25 cellular contexts compared by ENCODE assay signal in genomic region chr15:80573614-80574013, GRCh38.
"Had no signal": no experiment of that assay in that cellular context is flagged by ENCODE, and none has a peak within 500 bp of the region (broad histone marks: within the 10 kb centered on the region; RNA-seq: fewer than 3 reads in every experiment).

No MANE protein-coding gene starts in this region.

- H3K27me3 Mint-ChIP-seq: brain had no signal

- H3K4me1 Mint-ChIP-seq: activated CD4-positive, alpha-beta T cell treated with anti-CD3 and anti-CD28 coated beads for 36 hours; activated CD4-positive, alpha-beta T cell treated with anti-CD3 and anti-CD28 coated beads, Interleukin-2, amount 10 ng/mL, durations not matched to agents 24 days and 14 days; activated CD8-positive, alpha-beta memory T cell treated with anti-CD3 and anti-CD28 coated beads, Interleukin-2, amount 10 ng/mL, durations not matched to agents 7 days and 5 days; activated naive CD4-positive, alpha-beta T cell treated with anti-CD3 and anti-CD28 coated beads, Interleukin-2, amount 10 ng/mL, durations not matched to agents 7 days and 5 days; activated naive CD8-positive, alpha-beta T cell treated with anti-CD3 and anti-CD28 coated beads, Interleukin-2, amount 10 ng/mL, durations not matched to agents 7 days and 5 days had no signal

- H3K9me3 ChIP-seq: ascending aorta, breast epithelium, colonic mucosa had no signal

- H3K27ac Mint-ChIP-seq: activated CD4-positive, alpha-beta memory T cell treated with anti-CD3 and anti-CD28 coated beads for 36 hours; activated CD4-positive, alpha-beta T cell treated with anti-CD3 and anti-CD28 coated beads for 36 hours; activated CD4-positive, alpha-beta T cell treated with anti-CD3 and anti-CD28 coated beads, Interleukin-2, amount 10 ng/mL, durations not matched to agents 24 days and 14 days; activated CD8-positive, alpha-beta memory T cell treated with anti-CD3 and anti-CD28 coated beads, Interleukin-2, amount 10 ng/mL, durations not matched to agents 7 days and 5 days; activated CD8-positive, alpha-beta T cell treated with anti-CD3 and anti-CD28 coated beads, Interleukin-2, amount 10 ng/mL, durations not matched to agents 7 days and 5 days; activated naive CD4-positive, alpha-beta T cell treated with anti-CD3 and anti-CD28 coated beads, Interleukin-2, amount 10 ng/mL, durations not matched to agents 7 days and 5 days; activated naive CD4-positive, alpha-beta T cell treated with anti-CD3 and anti-CD28 coated beads, Interleukin-2, amount 50 U/mL, for 72 hours; activated naive CD8-positive, alpha-beta T cell treated with anti-CD3 and anti-CD28 coated beads, Interleukin-2, amount 10 ng/mL, durations not matched to agents 7 days and 5 days; activated T-cell treated with anti-CD3 and anti-CD28 coated beads, Interleukin-2, amount 50 U/mL, for 72 hours; brain had no signal

- H3K36me3 Mint-ChIP-seq: activated CD4-positive, alpha-beta memory T cell treated with anti-CD3 and anti-CD28 coated beads for 36 hours; activated CD8-positive, alpha-beta memory T cell treated with anti-CD3 and anti-CD28 coated beads, Interleukin-2, amount 10 ng/mL, durations not matched to agents 7 days and 5 days; activated naive CD4-positive, alpha-beta T cell treated with anti-CD3 and anti-CD28 coated beads, Interleukin-2, amount 10 ng/mL, durations not matched to agents 7 days and 5 days; activated naive CD4-positive, alpha-beta T cell treated with anti-CD3 and anti-CD28 coated beads, Interleukin-2, amount 50 U/mL, for 72 hours; activated naive CD8-positive, alpha-beta T cell treated with anti-CD3 and anti-CD28 coated beads, Interleukin-2, amount 10 ng/mL, durations not matched to agents 7 days and 5 days had no signal

- H3K36me3 ChIP-seq: ascending aorta, breast epithelium, cardiac muscle cell, colonic mucosa had no signal

- H3K27ac ChIP-seq: ascending aorta, breast epithelium, cardiac muscle cell, colonic mucosa had no signal

- H3K4me1 ChIP-seq: ascending aorta, breast epithelium, colonic mucosa had no signal

- H3K9me3 Mint-ChIP-seq: activated CD4-positive, alpha-beta memory T cell treated with anti-CD3 and anti-CD28 coated beads for 36 hours; activated CD4-positive, alpha-beta T cell treated with anti-CD3 and anti-CD28 coated beads, Interleukin-2, amount 10 ng/mL, durations not matched to agents 24 days and 14 days; activated naive CD4-positive, alpha-beta T cell treated with anti-CD3 and anti-CD28 coated beads, Interleukin-2, amount 10 ng/mL, durations not matched to agents 7 days and 5 days; activated naive CD4-positive, alpha-beta T cell treated with anti-CD3 and anti-CD28 coated beads, Interleukin-2, amount 50 U/mL, for 72 hours; activated naive CD8-positive, alpha-beta T cell treated with anti-CD3 and anti-CD28 coated beads, Interleukin-2, amount 10 ng/mL, durations not matched to agents 7 days and 5 days; activated T-cell treated with anti-CD3 and anti-CD28 coated beads, Interleukin-2, amount 50 U/mL, for 72 hours; brain had no signal

- DNase-seq: activated CD4-positive, alpha-beta memory T cell treated with anti-CD3 and anti-CD28 coated beads for 36 hours; activated CD4-positive, alpha-beta T cell treated with anti-CD3 and anti-CD28 coated beads for 36 hours; activated CD4-positive, alpha-beta T cell treated with anti-CD3 and anti-CD28 coated beads, Interleukin-2, amount 10 ng/mL, durations not matched to agents 24 days and 14 days; activated CD4-positive, CD25-positive, alpha-beta regulatory T cell; activated CD4-positive, CD25-positive, alpha-beta regulatory T cell treated with anti-CD3 and anti-CD28 coated beads, Interleukin-2, amount 50 U/mL, for 72 hours; activated CD8-positive, alpha-beta memory T cell treated with anti-CD3 and anti-CD28 coated beads, Interleukin-2, amount 10 ng/mL, durations not matched to agents 7 days and 5 days; activated CD8-positive, alpha-beta memory T cell treated with anti-CD3 and anti-CD28 coated beads, Interleukin-2, amount 50 U/mL, for 4 hours; activated CD8-positive, alpha-beta T cell treated with anti-CD3 and anti-CD28 coated beads, Interleukin-2, amount 10 ng/mL, durations not matched to agents 7 days and 5 days; activated gamma-delta T cell; activated naive CD4-positive, alpha-beta T cell; activated naive CD4-positive, alpha-beta T cell treated with anti-CD3 and anti-CD28 coated beads, Interleukin-2, amount 10 ng/mL, durations not matched to agents 7 days and 5 days; activated naive CD8-positive, alpha-beta T cell treated with anti-CD3 and anti-CD28 coated beads, Interleukin-2, amount 10 ng/mL, durations not matched to agents 7 days and 5 days; activated T-cell treated with anti-CD3 and anti-CD28 coated beads, Interleukin-2, amount 50 U/mL, for 1 hour; activated T-cell treated with anti-CD3 and anti-CD28 coated beads, Interleukin-2, amount 50 U/mL, for 72 hours; central memory CD4-positive, alpha-beta T cell; cerebellar nuclear complex; colonic mucosa; effector CD8-positive, alpha-beta T cell; T-helper 2 cell had no signal

- H3K4me3 Mint-ChIP-seq: activated CD4-positive, alpha-beta memory T cell treated with anti-CD3 and anti-CD28 coated beads for 36 hours; activated CD4-positive, alpha-beta T cell treated with anti-CD3 and anti-CD28 coated beads for 36 hours; activated CD4-positive, alpha-beta T cell treated with anti-CD3 and anti-CD28 coated beads, Interleukin-2, amount 10 ng/mL, durations not matched to agents 24 days and 14 days; activated CD8-positive, alpha-beta memory T cell treated with anti-CD3 and anti-CD28 coated beads, Interleukin-2, amount 10 ng/mL, durations not matched to agents 7 days and 5 days; activated CD8-positive, alpha-beta T cell treated with anti-CD3 and anti-CD28 coated beads, Interleukin-2, amount 10 ng/mL, durations not matched to agents 7 days and 5 days; activated naive CD4-positive, alpha-beta T cell treated with anti-CD3 and anti-CD28 coated beads, Interleukin-2, amount 10 ng/mL, durations not matched to agents 7 days and 5 days; activated naive CD8-positive, alpha-beta T cell treated with anti-CD3 and anti-CD28 coated beads, Interleukin-2, amount 10 ng/mL, durations not matched to agents 7 days and 5 days; activated T-cell treated with anti-CD3 and anti-CD28 coated beads, Interleukin-2, amount 50 U/mL, for 72 hours; brain had no signal

- ATAC-seq: activated CD4-positive, alpha-beta T cell treated with anti-CD3 and anti-CD28 coated beads for 36 hours; activated CD8-positive, alpha-beta memory T cell treated with anti-CD3 and anti-CD28 coated beads, Interleukin-2, amount 10 ng/mL, durations not matched to agents 7 days and 5 days; activated CD8-positive, alpha-beta T cell treated with anti-CD3 and anti-CD28 coated beads, Interleukin-2, amount 10 ng/mL, durations not matched to agents 7 days and 5 days; activated naive CD4-positive, alpha-beta T cell treated with anti-CD3 and anti-CD28 coated beads, Interleukin-2, amount 50 U/mL, for 72 hours; activated T-cell treated with anti-CD3 and anti-CD28 coated beads, Interleukin-2, amount 50 U/mL, for 72 hours; esophagus mucosa had no signal

- H3K4me3 ChIP-seq: ascending aorta, breast epithelium, cardiac muscle cell, colonic mucosa had no signal

- H3K27me3 ChIP-seq: ascending aorta, breast epithelium, cardiac muscle cell, colonic mucosa had no signal
